ENCODE assay signal across 23 cellular contexts in genomic region chr20:62494980-62495797, GRCh38. TPM values are rescaled to one million over a fixed set of nuclear protein-coding genes. Genes with fewer than 3 reads are reported as not detected.
DNase-seq lines count a peak whose midpoint lies in the region; ATAC-seq and TF ChIP-seq lines count a peak whose summit lies in the region.
"Had no signal": no experiment of that assay in that cellular context is flagged by ENCODE, and none has a peak within 500 bp of the region (broad histone marks: within the 10 kb centered on the region; RNA-seq: fewer than 3 reads in every experiment).

No MANE protein-coding gene starts in this region.

- CTCF ChIA-PET in activated B cell treated with CpG ODN at 0.5 μM for 24 hours (lab: Charles Lee), result interaction anchor here (3.0 kb wide), 1 partner anchor 122 kb away, joined by 13 read pairs; no protein-coding TSS in a partner anchor

- POLR2A ChIA-PET in activated B cell treated with CpG ODN at 0.5 μM for 24 hours (lab: Charles Lee), result interaction anchor here (1.0 to 1.1 kb wide), 2 partner anchors 18 to 156 kb away, joined by 3 read pairs; no protein-coding TSS in a partner anchor
- POLR2A ChIA-PET in naive thymus-derived CD8-positive, alpha-beta T cell (lab: Charles Lee), result no interaction called here

- H3K4me3 Mint-ChIP-seq in activated B cell treated with CpG ODN at 0.5 μM for 24 hours, result peak overlapping the region; percentile 44
- H3K4me3 Mint-ChIP-seq in naive thymus-derived CD8-positive, alpha-beta T cell, result no peak overlapping the region
- H3K4me3 Mint-ChIP-seq: CD14-positive monocyte; neural crest cell; stimulated activated effector memory CD8-positive, alpha-beta T cell treated with anti-CD3 and anti-CD28 coated beads, Interleukin-12 subunit alpha, Interleukin-12 subunit beta, amount 100 ng/mL, for 72 hours had no signal

- peak overlapping the region; percentile 59 for H3K27ac Mint-ChIP-seq in activated B cell treated with CpG ODN at 0.5 μM for 24 hours
- no peak overlapping the region for H3K27ac Mint-ChIP-seq in naive thymus-derived CD8-positive, alpha-beta T cell
- H3K27ac Mint-ChIP-seq: CD14-positive monocyte had no signal

- H3K4me1 Mint-ChIP-seq in activated B cell treated with CpG ODN at 0.5 μM for 24 hours, result peaks cover 24% of the 10 kb centered on the region
- H3K4me1 Mint-ChIP-seq in naive thymus-derived CD8-positive, alpha-beta T cell, result peaks cover 2 to 17% (median 6%) of the 10 kb centered on the region in 4 donors

- H3K4me1 ChIP-seq in right atrium auricular region, result peaks cover 0 to 51% of the 10 kb centered on the region in 2 donors
- peaks cover 10% of the 10 kb centered on the region for H3K4me1 ChIP-seq in upper lobe of right lung

- H3K27me3 Mint-ChIP-seq in activated B cell treated with CpG ODN at 0.5 μM for 24 hours, result peaks cover 9% of the 10 kb centered on the region
- H3K27me3 Mint-ChIP-seq in naive thymus-derived CD8-positive, alpha-beta T cell, result peaks cover 1 to 37% (median 11%) of the 10 kb centered on the region in 5 donors

- no peaks in the 10 kb centered on the region for H3K9me3 ChIP-seq in right atrium auricular region
- no peaks in the 10 kb centered on the region for H3K9me3 ChIP-seq in upper lobe of right lung
- H3K9me3 ChIP-seq: Peyer's patch, transverse colon had no signal

- intact Hi-C loops in activated B cell treated with CpG ODN at 0.5 μM for 24 hours (cut with micrococcal nuclease), result loop anchor here (2.0 kb wide), 1 partner anchor 84 kb away; no protein-coding TSS in a partner anchor
- intact Hi-C loops in upper lobe of right lung (cut with DNase I), result no loop called here

- DNase-seq in NCI-H82 (lab: John Stamatoyannopoulos, UW) (peak; percentile 20), NCI-H82 treated with DMSO at 0.1 percent for 48 hours (lab: John Stamatoyannopoulos, UW; ENCODE audit: unreplicated experiment) (no peak), activated B cell treated with CpG ODN at 0.5 μM for 24 hours (no peak), right atrium auricular region (ENCODE audit: low spot score) (no peak), upper lobe of right lung (no peak), retina (no peak)
- DNase-seq in naive thymus-derived CD8-positive, alpha-beta T cell, result no peak
- DNase-seq: 8988T; activated CD4-positive, alpha-beta T cell treated with anti-CD3 and anti-CD28 coated beads for 48 hours; foreskin melanocyte; midbrain; NCI-H1694; NCI-H748 treated with DMSO at 0.1 percent for 48 hours; transverse colon had no signal

- H3K27ac ChIP-seq in right atrium auricular region, result peak overlapping the region; percentile 86 to 92
- H3K27ac ChIP-seq in upper lobe of right lung, result peak overlapping the region; percentile 47
- H3K27ac ChIP-seq: epithelial cell of prostate, SK-N-MC, transverse colon had no signal

- no peaks in the 10 kb centered on the region for H3K36me3 Mint-ChIP-seq in activated B cell treated with CpG ODN at 0.5 μM for 24 hours (ENCODE audit: low read depth)
- no peaks in the 10 kb centered on the region for H3K36me3 Mint-ChIP-seq in naive thymus-derived CD8-positive, alpha-beta T cell
- H3K36me3 Mint-ChIP-seq: CD14-positive monocyte had no signal

- TF ChIP-seq CTCF in activated B cell treated with CpG ODN at 0.5 μM for 24 hours (IDR thresholded peaks at IDR 0.05) (no peak), right atrium auricular region (IDR thresholded peaks at IDR 0.05) (no peak), upper lobe of right lung (IDR thresholded peaks at IDR 0.05) (no peak)

- H3K36me3 ChIP-seq in right atrium auricular region, result no peaks in the 10 kb centered on the region
- H3K36me3 ChIP-seq in upper lobe of right lung, result no peaks in the 10 kb centered on the region
- H3K36me3 ChIP-seq: Peyer's patch, transverse colon had no signal

- H3K4me3 ChIP-seq in right atrium auricular region (no peak overlapping the region), upper lobe of right lung (no peak overlapping the region)
- H3K4me3 ChIP-seq: Peyer's patch, SK-N-MC, transverse colon had no signal

- no peaks in the 10 kb centered on the region for H3K9me3 Mint-ChIP-seq in activated B cell treated with CpG ODN at 0.5 μM for 24 hours
- H3K9me3 Mint-ChIP-seq in naive thymus-derived CD8-positive, alpha-beta T cell, result no peaks in the 10 kb centered on the region
- H3K9me3 Mint-ChIP-seq: neural crest cell; stimulated activated effector memory CD8-positive, alpha-beta T cell treated with anti-CD3 and anti-CD28 coated beads, Interleukin-12 subunit alpha, Interleukin-12 subunit beta, amount 100 ng/mL, for 72 hours had no signal

- H3K27me3 ChIP-seq in right atrium auricular region (no peaks in the 10 kb centered on the region), upper lobe of right lung (no peaks in the 10 kb centered on the region)
- H3K27me3 ChIP-seq: Peyer's patch had no signal

- ATAC-seq in activated B cell treated with CpG ODN at 0.5 μM for 24 hours (ENCODE audit: low read depth) (no peak), upper lobe of right lung (no peak), SK-N-SH treated with all-trans-retinoic acid at 6 μM for 48 hours (no peak)
- no peak for ATAC-seq in naive thymus-derived CD8-positive, alpha-beta T cell
- ATAC-seq: stimulated activated effector memory CD8-positive, alpha-beta T cell treated with anti-CD3 and anti-CD28 coated beads, Interleukin-12 subunit alpha, Interleukin-12 subunit beta, amount 100 ng/mL, for 72 hours had no signal

TF ChIP-seq in SK-N-SH treated with all-trans-retinoic acid at 6 μM for 48 hours, 23 proteins besides CTCF, POLR2A, EP300 and RAD21:
- TF ChIP-seq CSRNP3 (CRISPR knock-in tag; IDR thresholded peaks at IDR 0.05) (no peak), ZNF8 (CRISPR knock-in tag; IDR thresholded peaks at IDR 0.05) (no peak), ZC3H10 (CRISPR knock-in tag; IDR thresholded peaks at IDR 0.05) (no peak), ZFP3 (CRISPR knock-in tag; IDR thresholded peaks at IDR 0.05) (no peak), TCF4 (CRISPR knock-in tag; IDR thresholded peaks at IDR 0.05; ENCODE audit: borderline replicate concordance) (no peak), PPARA (CRISPR knock-in tag; IDR thresholded peaks at IDR 0.05; ENCODE audit: borderline replicate concordance) (no peak), ZNF70 (CRISPR knock-in tag; IDR thresholded peaks at IDR 0.05) (no peak), GLIS3 (CRISPR knock-in tag; IDR thresholded peaks at IDR 0.05) (no peak)
- TF ChIP-seq, protein P1, sequence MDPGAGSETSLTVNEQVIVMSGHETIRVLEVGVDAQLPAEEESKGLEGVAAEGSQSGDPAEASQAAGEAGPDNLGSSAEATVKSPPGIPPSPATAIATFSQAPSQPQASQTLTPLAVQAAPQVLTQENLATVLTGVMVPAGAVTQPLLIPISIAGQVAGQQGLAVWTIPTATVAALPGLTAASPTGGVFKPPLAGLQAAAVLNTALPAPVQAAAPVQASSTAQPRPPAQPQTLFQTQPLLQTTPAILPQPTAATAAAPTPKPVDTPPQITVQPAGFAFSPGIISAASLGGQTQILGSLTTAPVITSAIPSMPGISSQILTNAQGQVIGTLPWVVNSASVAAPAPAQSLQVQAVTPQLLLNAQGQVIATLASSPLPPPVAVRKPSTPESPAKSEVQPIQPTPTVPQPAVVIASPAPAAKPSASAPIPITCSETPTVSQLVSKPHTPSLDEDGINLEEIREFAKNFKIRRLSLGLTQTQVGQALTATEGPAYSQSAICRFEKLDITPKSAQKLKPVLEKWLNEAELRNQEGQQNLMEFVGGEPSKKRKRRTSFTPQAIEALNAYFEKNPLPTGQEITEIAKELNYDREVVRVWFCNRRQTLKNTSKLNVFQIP (CRISPR knock-in tag; IDR thresholded peaks at IDR 0.05; ENCODE audit: borderline replicate concordance, low read depth), result no peak
- TF ChIP-seq, protein P2, sequence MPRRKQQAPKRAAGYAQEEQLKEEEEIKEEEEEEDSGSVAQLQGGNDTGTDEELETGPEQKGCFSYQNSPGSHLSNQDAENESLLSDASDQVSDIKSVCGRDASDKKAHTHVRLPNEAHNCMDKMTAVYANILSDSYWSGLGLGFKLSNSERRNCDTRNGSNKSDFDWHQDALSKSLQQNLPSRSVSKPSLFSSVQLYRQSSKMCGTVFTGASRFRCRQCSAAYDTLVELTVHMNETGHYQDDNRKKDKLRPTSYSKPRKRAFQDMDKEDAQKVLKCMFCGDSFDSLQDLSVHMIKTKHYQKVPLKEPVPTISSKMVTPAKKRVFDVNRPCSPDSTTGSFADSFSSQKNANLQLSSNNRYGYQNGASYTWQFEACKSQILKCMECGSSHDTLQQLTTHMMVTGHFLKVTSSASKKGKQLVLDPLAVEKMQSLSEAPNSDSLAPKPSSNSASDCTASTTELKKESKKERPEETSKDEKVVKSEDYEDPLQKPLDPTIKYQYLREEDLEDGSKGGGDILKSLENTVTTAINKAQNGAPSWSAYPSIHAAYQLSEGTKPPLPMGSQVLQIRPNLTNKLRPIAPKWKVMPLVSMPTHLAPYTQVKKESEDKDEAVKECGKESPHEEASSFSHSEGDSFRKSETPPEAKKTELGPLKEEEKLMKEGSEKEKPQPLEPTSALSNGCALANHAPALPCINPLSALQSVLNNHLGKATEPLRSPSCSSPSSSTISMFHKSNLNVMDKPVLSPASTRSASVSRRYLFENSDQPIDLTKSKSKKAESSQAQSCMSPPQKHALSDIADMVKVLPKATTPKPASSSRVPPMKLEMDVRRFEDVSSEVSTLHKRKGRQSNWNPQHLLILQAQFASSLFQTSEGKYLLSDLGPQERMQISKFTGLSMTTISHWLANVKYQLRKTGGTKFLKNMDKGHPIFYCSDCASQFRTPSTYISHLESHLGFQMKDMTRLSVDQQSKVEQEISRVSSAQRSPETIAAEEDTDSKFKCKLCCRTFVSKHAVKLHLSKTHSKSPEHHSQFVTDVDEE (CRISPR knock-in tag; IDR thresholded peaks at IDR 0.05), result no peak

RNA-seq across cellular contexts. Expression of gene GATA5, which starts 19.4 kb away (rescaled TPM):
- total RNA-seq in activated B cell treated with CpG ODN at 0.5 μM for 24 hours (not detected in 2 replicates), right atrium auricular region (1 to 10 TPM; 6.9 to 9.6 TPM), upper lobe of right lung (2.5 TPM)
- not detected for total RNA-seq in naive thymus-derived CD8-positive, alpha-beta T cell
- polyA plus RNA-seq in naive thymus-derived CD8-positive, alpha-beta T cell, result not detected
- total RNA-seq: dermis microvascular lymphatic vessel endothelial cell, M059J, neural crest cell, transverse colon had no signal
- polyA plus RNA-seq: CD14-positive monocyte had no signal
